16 cellular contexts compared by ENCODE assay signal in the genomic region with DNA sequence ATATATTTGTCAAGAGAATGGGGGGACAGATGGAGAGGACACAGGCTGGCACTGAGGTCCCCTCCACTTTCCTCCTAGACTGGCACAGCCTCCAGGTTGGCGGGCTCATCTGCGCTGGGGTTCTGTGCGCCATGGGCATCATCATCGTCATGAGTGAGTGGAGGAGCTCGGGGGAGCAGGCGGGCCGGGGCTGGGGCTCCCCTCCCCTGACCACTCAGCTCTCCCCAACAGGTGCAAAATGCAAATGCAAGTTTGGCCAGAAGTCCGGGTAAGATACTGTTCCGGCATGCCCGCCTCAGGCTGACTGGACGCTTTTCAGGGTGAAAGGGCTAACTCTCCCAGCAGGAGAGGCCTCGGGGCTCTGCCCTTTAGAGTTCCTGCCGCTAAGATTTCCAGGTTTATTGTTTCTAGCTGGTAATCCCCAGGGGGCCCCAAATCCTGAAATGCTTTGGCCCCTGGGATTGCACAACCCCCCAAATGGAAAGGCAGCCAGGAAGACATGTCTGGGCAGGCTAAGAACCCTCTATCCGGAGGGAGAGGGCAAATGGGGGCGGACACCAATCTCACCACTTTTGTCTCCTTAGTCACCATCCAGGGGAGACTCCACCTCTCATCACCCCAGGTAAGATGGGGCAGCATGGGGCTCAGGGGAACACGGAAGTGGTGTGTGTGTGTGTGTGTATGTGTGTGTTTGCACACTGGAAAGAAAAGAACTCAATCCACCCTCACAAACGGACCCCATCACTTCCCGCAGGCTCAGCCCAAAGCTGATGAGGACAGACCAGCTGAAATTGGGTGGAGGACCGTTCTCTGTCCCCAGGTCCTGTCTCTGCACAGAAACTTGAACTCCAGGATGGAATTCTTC. TPM values are rescaled to one million over a fixed set of nuclear protein-coding genes. Genes with fewer than 3 reads are reported as not detected.
A peak's percentile ranks its signal among the peaks of the same experiment; 100 is the strongest.
DNase-seq lines count a peak whose midpoint lies in the region; ATAC-seq, FAIRE-seq and TF ChIP-seq lines count a peak whose summit lies in the region.
"Had no signal": no experiment of that assay in that cellular context is flagged by ENCODE, and none has a peak within 500 bp of the region (broad histone marks: within the 10 kb centered on the region; RNA-seq: fewer than 3 reads in every experiment).

No MANE protein-coding gene starts in this region.

- no peak overlapping the region for H2AFZ ChIP-seq in keratinocyte (ENCODE audit: control insufficient read depth, low read length)

- peaks cover 16% of the 10 kb centered on the region for H3K79me2 ChIP-seq in keratinocyte (ENCODE audit: control insufficient read depth, insufficient read depth, low read length)

- dilution Hi-C loops in keratinocyte (cut with MboI; ENCODE audit: extremely low pct_ligation_motif_present, low sequenced_read_pairs): no loop called here

- peak overlapping the region; percentile 76 for H3K4me2 ChIP-seq in keratinocyte (ENCODE audit: control insufficient read depth, extremely low read depth, insufficient read depth, low read depth, low read length)

- TF ChIP-seq CTCF in ascending aorta (IDR thresholded peaks at IDR 0.05): no peak
- TF ChIP-seq CTCF in keratinocyte (optimal IDR thresholded peaks at IDR 0.05 in 1 of 3, IDR thresholded peaks at IDR 0.05 in 1 of 3, conservative IDR thresholded peaks at IDR 0.05 in 1 of 3; ENCODE audit: extremely low read depth in 1 of 3, insufficient read depth in 2 of 3, low read length in 3 of 3): no peak
- no peak for TF ChIP-seq CTCF in suprapubic skin (IDR thresholded peaks at IDR 0.05)
- TF ChIP-seq CTCF in body of pancreas (IDR thresholded peaks at IDR 0.05): no peak

- no peak for TF ChIP-seq POLR2A in suprapubic skin (IDR thresholded peaks at IDR 0.05)
- no peak for TF ChIP-seq POLR2A in body of pancreas (IDR thresholded peaks at IDR 0.05)

- no peaks in the 10 kb centered on the region for H4K20me1 ChIP-seq in keratinocyte (ENCODE audit: control insufficient read depth, extremely low read depth, insufficient read depth, low read length)

- H3K9me3 ChIP-seq in ascending aorta: no peaks in the 10 kb centered on the region
- H3K9me3 ChIP-seq in keratinocyte (ENCODE audit: control insufficient read depth, low read depth, low read length): no peaks in the 10 kb centered on the region
- no peaks in the 10 kb centered on the region for H3K9me3 ChIP-seq in suprapubic skin
- no peaks in the 10 kb centered on the region for H3K9me3 ChIP-seq in body of pancreas
- H3K9me3 ChIP-seq: neutrophil had no signal

- peak overlapping the region in 1 of 2 donors; percentile 64 for H3K4me3 ChIP-seq in ascending aorta
- H3K4me3 ChIP-seq in keratinocyte (ENCODE audit: control insufficient read depth in 2 of 3, extremely low read depth in 1 of 3, insufficient read depth in 2 of 3, low read depth in 1 of 3, low read length in 3 of 3): peak overlapping the region in 2 of 3 experiments; percentile 24 to 40
- H3K4me3 ChIP-seq in suprapubic skin: no peak overlapping the region
- no peak overlapping the region for H3K4me3 ChIP-seq in body of pancreas

- WGBS in suprapubic skin: 55% methylated on average over 12 of the region's 19 CpGs
- WGBS in body of pancreas, 2 donors: 81 to 84% methylated on average over 7 to 19 of the region's 19 CpGs

- intact Hi-C loops in ascending aorta (cut with DNase I) (loop anchor here (1.0 to 10.0 kb wide), 4 partner anchors 18 to 812 kb away; a partner anchor contains a TSS), body of pancreas (cut with DNase I) (no loop called here)

- ATAC-seq in GM21576 (IDR thresholded peaks at IDR 0.05; ENCODE audit: unreplicated experiment) (no peak), body of pancreas (no peak), HG03025 (IDR thresholded peaks at IDR 0.05; ENCODE audit: low FRiP score, unreplicated experiment) (no peak)
- ATAC-seq: activated naive CD4-positive, alpha-beta T cell treated with anti-CD3 and anti-CD28 coated beads, Interleukin-2, amount 50 U/mL, for 72 hours had no signal

- H3K36me3 ChIP-seq in ascending aorta (no peaks in the 10 kb centered on the region), keratinocyte (ENCODE audit: control insufficient read depth in 2 of 2, extremely low read depth in 1 of 2, insufficient read depth in 2 of 2, low read length in 2 of 2) (peaks cover 7 to 19% of the 10 kb centered on the region in 2 experiments), suprapubic skin (peaks cover 7% of the 10 kb centered on the region), body of pancreas (replicated peaks in 1 of 2; ENCODE audit: insufficient read depth in 1 of 2, low read depth in 2 of 2) (no peaks in the 10 kb centered on the region)
- H3K36me3 ChIP-seq: neutrophil had no signal

- H3K4me1 ChIP-seq in ascending aorta (peaks cover 8 to 13% of the 10 kb centered on the region in 2 donors), keratinocyte (ENCODE audit: control insufficient read depth, extremely low read depth, insufficient read depth, low read length) (peaks cover 82% of the 10 kb centered on the region), suprapubic skin (peaks cover 93% of the 10 kb centered on the region), body of pancreas (peaks cover 20% of the 10 kb centered on the region)

- H3K9me1 ChIP-seq in keratinocyte (ENCODE audit: control insufficient read depth, extremely low read depth, insufficient read depth, low read length): no peaks in the 10 kb centered on the region

- DNase-seq in HPDE6-E6E7 (ENCODE audit: extremely low spot score) (peak; percentile 92), ascending aorta (ENCODE audit: low spot score in 2 of 2) (no peak), keratinocyte (ENCODE audit: low read depth, low spot score) (peak; percentile 86), suprapubic skin (ENCODE audit: low spot score in 2 of 2) (no peak), OCI-M2 (lab: John Stamatoyannopoulos, UW; ENCODE audit: unreplicated experiment) (no peak), body of pancreas (no peak)
- DNase-seq: dermis blood vessel endothelial cell, MM.1S had no signal

- peak; percentile 93 for FAIRE-seq in keratinocyte (lab: Jason Lieb, UNC)

- no peaks in the 10 kb centered on the region for H3K27me3 ChIP-seq in ascending aorta
- no peaks in the 10 kb centered on the region for H3K27me3 ChIP-seq in keratinocyte (ENCODE audit: control insufficient read depth, extremely low read depth, insufficient read depth, low read length)
- no peaks in the 10 kb centered on the region for H3K27me3 ChIP-seq in suprapubic skin
- no peaks in the 10 kb centered on the region for H3K27me3 ChIP-seq in body of pancreas

- no peak for TF ChIP-seq EP300 in suprapubic skin (IDR thresholded peaks at IDR 0.05)

- H3K27ac ChIP-seq in ascending aorta (peak overlapping the region; percentile 80 to 85), keratinocyte (ENCODE audit: control insufficient read depth, insufficient read depth, low read length) (peak overlapping the region; percentile 83), suprapubic skin (peak overlapping the region; percentile 95), body of pancreas (no peak overlapping the region)
- H3K27ac ChIP-seq: HL-60, neutrophil had no signal

- peak overlapping the region; percentile 42 for H3K9ac ChIP-seq in keratinocyte (ENCODE audit: control insufficient read depth, extremely low read depth, insufficient read depth, low read length)

RNA-seq across cellular contexts. Expression of a gene that starts 7.3 kb away (rescaled TPM):
- not detected for total RNA-seq in ascending aorta
- polyA plus RNA-seq in keratinocyte: 563 to 2,415 TPM (median 851 TPM) in 3 replicates
- 498 TPM for polyA plus RNA-seq in keratinocyte (2011; ENCODE audit: low read depth)
- 945 and 1,085 TPM in 2 replicates for polyA plus RNA-seq in keratinocyte (2011; cell fraction: cytosol; rRNA removed)
- polyA plus RNA-seq in keratinocyte (2011; cell fraction: nucleus; rRNA removed): 621 and 766 TPM in 2 replicates
- polyA plus RNA-seq in keratinocyte (2012; ENCODE audit: low replicate concordance): 829 and 2,475 TPM in 2 replicates
- polyA minus RNA-seq in keratinocyte: 308 to 665 TPM (median 468 TPM) in 3 replicates
- 614 TPM for polyA minus RNA-seq in keratinocyte (2011; cell fraction: cytosol; rRNA and poly(A)+ RNA removed)
- 205 and 217 TPM in 2 replicates for polyA minus RNA-seq in keratinocyte (2011; cell fraction: nucleus; rRNA and poly(A)+ RNA removed)
- 100 to 1,000 TPM; 383 to 765 (median 575) TPM for total RNA-seq in suprapubic skin
- total RNA-seq in body of pancreas: 10 to 100 TPM; 13.5 to 51.6 TPM
- total RNA-seq: activated CD8-positive, alpha-beta memory T cell treated with anti-CD3 and anti-CD28 coated beads for 36 hours; activated naive CD4-positive, alpha-beta T cell treated with anti-CD3 and anti-CD28 coated beads, Interleukin-2, amount 50 U/mL, for 72 hours; glomerular endothelial cell had no signal

RNA-seq across cellular contexts. Expression of a gene that starts 11.9 kb away (rescaled TPM):
- total RNA-seq in ascending aorta (59.3 TPM), suprapubic skin (10 to 100 TPM in 1 of 4 donors, 1 to 10 TPM in 3; 4.3 to 11.8 (median 7.8) TPM), body of pancreas (1 to 10 TPM; 1.6 to 3.9 TPM)
- 0.01 to 0.14 TPM (median 0.10 TPM) in 3 replicates for polyA plus RNA-seq in keratinocyte
- 0.76 TPM for polyA plus RNA-seq in keratinocyte (2011; ENCODE audit: low read depth)
- polyA plus RNA-seq in keratinocyte (2011; cell fraction: cytosol; rRNA removed): 0.09 TPM in 1 of 2 replicates, not detected in the other
- 0.89 and 1.1 TPM in 2 replicates for polyA plus RNA-seq in keratinocyte (2011; cell fraction: nucleus; rRNA removed)
- polyA plus RNA-seq in keratinocyte (2012; ENCODE audit: low replicate concordance): 0.11 and 0.93 TPM in 2 replicates
- not detected in 3 replicates for polyA minus RNA-seq in keratinocyte
- polyA minus RNA-seq in keratinocyte (2011; cell fraction: cytosol; rRNA and poly(A)+ RNA removed): not detected
- polyA minus RNA-seq in keratinocyte (2011; cell fraction: nucleus; rRNA and poly(A)+ RNA removed): 0.31 TPM in 1 of 2 replicates, not detected in the other
- total RNA-seq: activated CD8-positive, alpha-beta memory T cell treated with anti-CD3 and anti-CD28 coated beads for 36 hours; glomerular endothelial cell had no signal

RNA-seq across cellular contexts. Expression of a gene that starts 15.7 kb away (rescaled TPM):
- 34.8 TPM for total RNA-seq in ascending aorta
- 0.14 to 0.23 TPM (median 0.19 TPM) in 3 replicates for polyA plus RNA-seq in keratinocyte
- polyA plus RNA-seq in keratinocyte (2011; ENCODE audit: low read depth): not detected
- polyA plus RNA-seq in keratinocyte (2011; cell fraction: cytosol; rRNA removed): not detected in 2 replicates
- not detected in 2 replicates for polyA plus RNA-seq in keratinocyte (2011; cell fraction: nucleus; rRNA removed)
- polyA plus RNA-seq in keratinocyte (2012; ENCODE audit: low replicate concordance): 0.32 and 2.6 TPM in 2 replicates
- not detected in 3 replicates for polyA minus RNA-seq in keratinocyte
- polyA minus RNA-seq in keratinocyte (2011; cell fraction: cytosol; rRNA and poly(A)+ RNA removed): not detected
- not detected in 2 replicates for polyA minus RNA-seq in keratinocyte (2011; cell fraction: nucleus; rRNA and poly(A)+ RNA removed)
- total RNA-seq in suprapubic skin: 10 to 100 TPM in 1 of 4 donors, 1 to 10 TPM in 3; 2.0 to 10.9 (median 6.7) TPM
- 1 to 10 TPM; 1.6 to 9.1 TPM for total RNA-seq in body of pancreas
- total RNA-seq: activated CD8-positive, alpha-beta memory T cell treated with anti-CD3 and anti-CD28 coated beads for 36 hours; dermis blood vessel endothelial cell; glomerular endothelial cell; RPMI7951 had no signal

RNA-seq across cellular contexts. Expression of a gene that starts 20.1 kb away (rescaled TPM):
- not detected for total RNA-seq in ascending aorta
- polyA plus RNA-seq in keratinocyte: 0.36 TPM in 1 of 3 replicates, not detected in the others
- polyA plus RNA-seq in keratinocyte (2011; ENCODE audit: low read depth): not detected
- polyA plus RNA-seq in keratinocyte (2011; cell fraction: cytosol; rRNA removed): not detected in 2 replicates
- not detected in 2 replicates for polyA plus RNA-seq in keratinocyte (2011; cell fraction: nucleus; rRNA removed)
- polyA plus RNA-seq in keratinocyte (2012; ENCODE audit: low replicate concordance): 0.24 TPM in 1 of 2 replicates, not detected in the other
- polyA minus RNA-seq in keratinocyte: not detected in 3 replicates
- polyA minus RNA-seq in keratinocyte (2011; cell fraction: cytosol; rRNA and poly(A)+ RNA removed): not detected
- polyA minus RNA-seq in keratinocyte (2011; cell fraction: nucleus; rRNA and poly(A)+ RNA removed): not detected in 2 replicates
- 1 to 10 TPM in 1 of 4 donors, not detected in 3; 2.2 TPM for total RNA-seq in suprapubic skin
- 1 to 10 TPM in 1 of 2 donors, under 1 TPM in 1; 0.52 to 1.3 TPM for total RNA-seq in body of pancreas
- total RNA-seq: activated CD8-positive, alpha-beta memory T cell treated with anti-CD3 and anti-CD28 coated beads for 36 hours; dermis blood vessel endothelial cell; glomerular endothelial cell; RPMI7951 had no signal

RNA-seq across cellular contexts. Expression of a gene that starts 31.6 kb away (rescaled TPM):
- total RNA-seq in ascending aorta (138 TPM), suprapubic skin (10 to 100 TPM; 29.8 to 64.8 (median 37.7) TPM), body of pancreas (10 to 100 TPM; 11.5 to 17.1 TPM)
- 82.5 to 457 TPM (median 122 TPM) in 3 replicates for polyA plus RNA-seq in keratinocyte
- polyA plus RNA-seq in keratinocyte (2011; ENCODE audit: low read depth): 159 TPM
- polyA plus RNA-seq in keratinocyte (2011; cell fraction: cytosol; rRNA removed): 216 and 272 TPM in 2 replicates
- polyA plus RNA-seq in keratinocyte (2011; cell fraction: nucleus; rRNA removed): 163 TPM in 2 replicates
- 191 and 430 TPM in 2 replicates for polyA plus RNA-seq in keratinocyte (2012; ENCODE audit: low replicate concordance)
- 206 to 558 TPM (median 224 TPM) in 3 replicates for polyA minus RNA-seq in keratinocyte
- polyA minus RNA-seq in keratinocyte (2011; cell fraction: cytosol; rRNA and poly(A)+ RNA removed): 226 TPM
- polyA minus RNA-seq in keratinocyte (2011; cell fraction: nucleus; rRNA and poly(A)+ RNA removed): 66.2 and 71.1 TPM in 2 replicates

Comparison
In these comparisons a context has a peak if more than half of its experiments do, and no peak if none do; other contexts are left out.
1. DNase-seq: peak in HPDE6-E6E7 (single experiment) and keratinocyte (single experiment); none in ascending aorta (0 of 2), suprapubic skin (0 of 2), OCI-M2 (single experiment) and body of pancreas (0 of 4).
2. H3K27ac ChIP-seq: peak in ascending aorta (2 of 2), keratinocyte (single experiment) and suprapubic skin (single experiment); none in body of pancreas (0 of 4).
3. H3K4me3 ChIP-seq: peak in keratinocyte (2 of 3); none in suprapubic skin (single experiment) and body of pancreas (0 of 2).
4. RNA of a gene that starts 7.3 kb away (total RNA-seq): 383 to 765 TPM in suprapubic skin and 13.5 to 51.6 TPM in body of pancreas; not detected in ascending aorta (single experiment); every median in the first group is over 10 times any median in the second.